In genomic region chr2:143254108-143254507, GRCh38 we compare ENCODE assay signal across 18 cellular contexts.
DNase-seq lines count a peak whose midpoint lies in the region; ATAC-seq and TF ChIP-seq lines count a peak whose summit lies in the region.
"Had no signal": no experiment of that assay in that cellular context is flagged by ENCODE, and none has a peak within 500 bp of the region (broad histone marks: within the 10 kb centered on the region; RNA-seq: fewer than 3 reads in every experiment).

No MANE protein-coding gene starts in this region.

- peak; percentile 29 for DNase-seq in stimulated activated CD4-positive, alpha-beta T cell treated with anti-CD3 and anti-CD28 coated beads, Interleukin-15, amount 100 ng/mL, for 24 hours
- no peak for DNase-seq in stimulated activated CD4-positive, alpha-beta T cell treated with anti-CD3 and anti-CD28 coated beads, Interleukin-12 subunit alpha, Interleukin-12 subunit beta, amount 100 ng/mL, for 4 hours
- DNase-seq in activated naive CD8-positive, alpha-beta T cell treated with anti-CD3 and anti-CD28 coated beads for 36 hours, result no peak
- DNase-seq in stimulated activated naive CD4-positive, alpha-beta T cell treated with Interleukin-2 at 50 U/mL for 16 hours (lab: John Stamatoyannopoulos, UW), result peak; percentile 6
- no peak for DNase-seq in BE2C
- DNase-seq: activated CD4-positive, CD25-positive, alpha-beta regulatory T cell treated with anti-CD3 and anti-CD28 coated beads, Interleukin-2, amount 50 U/mL, for 72 hours; aorta; colonic mucosa; DMS79; heart right ventricle; kidney glomerular epithelial cell; NCI-H446 treated with DMSO at 0.1 percent for 48 hours; SK-N-SH had no signal

- no peak for ATAC-seq in GM19023 (IDR thresholded peaks at IDR 0.05; ENCODE audit: unreplicated experiment)
- no peak for ATAC-seq in HG03378 (IDR thresholded peaks at IDR 0.05; ENCODE audit: unreplicated experiment)
- ATAC-seq: heart right ventricle had no signal

- H3K4me3 ChIP-seq in BE2C (ENCODE audit: low read depth, low read length), result no peak overlapping the region
- H3K4me3 ChIP-seq: colonic mucosa, esophagus muscularis mucosa, heart right ventricle, thoracic aorta had no signal

- no peaks in the 10 kb centered on the region for H3K36me3 ChIP-seq in BE2C
- H3K36me3 ChIP-seq: colonic mucosa, esophagus muscularis mucosa, heart right ventricle, thoracic aorta had no signal

- H3K9me3 Mint-ChIP-seq in T-helper 1 cell treated with Interleukin-12 subunit alpha and Interleukin-12 subunit beta and Interleukin-4 antibody, amounts not matched to agents 30 μg/mL and 1 μg/mL, for 36 hours, result peaks cover 4% of the 10 kb centered on the region
- H3K9me3 Mint-ChIP-seq in activated naive CD8-positive, alpha-beta T cell treated with anti-CD3 and anti-CD28 coated beads for 36 hours, result peaks cover 5% of the 10 kb centered on the region

- H3K27me3 Mint-ChIP-seq in T-helper 1 cell treated with Interleukin-12 subunit alpha and Interleukin-12 subunit beta and Interleukin-4 antibody, amounts not matched to agents 30 μg/mL and 1 μg/mL, for 36 hours (ENCODE audit: low read depth), result no peaks in the 10 kb centered on the region
- H3K27me3 Mint-ChIP-seq in activated naive CD8-positive, alpha-beta T cell treated with anti-CD3 and anti-CD28 coated beads for 36 hours, result no peaks in the 10 kb centered on the region

- H3K9me3 ChIP-seq in BE2C, result no peaks in the 10 kb centered on the region
- H3K9me3 ChIP-seq: colonic mucosa, esophagus muscularis mucosa, heart right ventricle, SK-N-SH, thoracic aorta had no signal

- no peak for TF ChIP-seq CTCF in BE2C (IDR thresholded peaks at IDR 0.05; ENCODE audit: low read depth, low read length)

- H3K4me1 ChIP-seq in BE2C, result no peaks in the 10 kb centered on the region
- H3K4me1 ChIP-seq: colonic mucosa, esophagus muscularis mucosa had no signal

- H3K36me3 Mint-ChIP-seq in T-helper 1 cell treated with Interleukin-12 subunit alpha and Interleukin-12 subunit beta and Interleukin-4 antibody, amounts not matched to agents 30 μg/mL and 1 μg/mL, for 36 hours (ENCODE audit: low read depth), result peaks cover 20% of the 10 kb centered on the region
- peaks cover 21% of the 10 kb centered on the region for H3K36me3 Mint-ChIP-seq in activated naive CD8-positive, alpha-beta T cell treated with anti-CD3 and anti-CD28 coated beads for 36 hours

- H3K27ac Mint-ChIP-seq in T-helper 1 cell treated with Interleukin-12 subunit alpha and Interleukin-12 subunit beta and Interleukin-4 antibody, amounts not matched to agents 30 μg/mL and 1 μg/mL, for 36 hours, result peak overlapping the region; percentile 83
- H3K27ac Mint-ChIP-seq in activated naive CD8-positive, alpha-beta T cell treated with anti-CD3 and anti-CD28 coated beads for 36 hours, result peak overlapping the region; percentile 80

- H3K4me1 Mint-ChIP-seq in T-helper 1 cell treated with Interleukin-12 subunit alpha and Interleukin-12 subunit beta and Interleukin-4 antibody, amounts not matched to agents 30 μg/mL and 1 μg/mL, for 36 hours (ENCODE audit: low read depth), result peaks cover 53% of the 10 kb centered on the region
- peaks cover 57% of the 10 kb centered on the region for H3K4me1 Mint-ChIP-seq in activated naive CD8-positive, alpha-beta T cell treated with anti-CD3 and anti-CD28 coated beads for 36 hours

- peak overlapping the region; percentile 23 for H3K4me3 Mint-ChIP-seq in T-helper 1 cell treated with Interleukin-12 subunit alpha and Interleukin-12 subunit beta and Interleukin-4 antibody, amounts not matched to agents 30 μg/mL and 1 μg/mL, for 36 hours
- peak overlapping the region; percentile 32 for H3K4me3 Mint-ChIP-seq in activated naive CD8-positive, alpha-beta T cell treated with anti-CD3 and anti-CD28 coated beads for 36 hours

- H3K27me3 ChIP-seq in BE2C, result no peaks in the 10 kb centered on the region
- H3K27me3 ChIP-seq: colonic mucosa, esophagus muscularis mucosa had no signal

Comparison
In these comparisons a context has a peak if more than half of its experiments do, and no peak if none do; other contexts are left out.
1. DNase-seq: peak in stimulated activated CD4-positive, alpha-beta T cell treated with anti-CD3 and anti-CD28 coated beads, Interleukin-15, amount 100 ng/mL, for 24 hours (single experiment) and stimulated activated naive CD4-positive, alpha-beta T cell treated with Interleukin-2 at 50 U/mL for 16 hours (single experiment); none in stimulated activated CD4-positive, alpha-beta T cell treated with anti-CD3 and anti-CD28 coated beads, Interleukin-12 subunit alpha, Interleukin-12 subunit beta, amount 100 ng/mL, for 4 hours (single experiment), activated naive CD8-positive, alpha-beta T cell treated with anti-CD3 and anti-CD28 coated beads for 36 hours (single experiment) and BE2C (single experiment).